Comparison of ENCODE assay signal across 2 cellular contexts in the genomic region with DNA sequence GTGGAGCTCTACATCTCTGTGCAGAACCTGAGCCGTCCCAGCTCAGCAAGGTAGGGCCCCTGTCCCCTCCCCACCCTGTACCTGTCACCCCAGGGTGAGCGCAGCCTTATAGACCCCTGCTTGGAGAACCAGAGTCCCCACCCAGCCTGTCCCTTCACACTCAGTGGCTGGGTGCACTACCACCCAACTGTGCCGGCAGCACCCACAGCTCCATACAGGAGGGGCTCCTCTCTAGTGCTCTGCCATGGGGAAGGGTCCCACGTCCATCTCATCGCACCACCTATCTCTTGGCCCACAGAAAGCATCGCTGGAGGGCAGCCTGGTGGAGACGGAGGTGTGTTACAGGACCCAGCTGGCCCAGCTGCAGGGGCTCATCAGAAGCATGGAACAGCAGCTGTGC. TPM values are rescaled to one million over a fixed set of nuclear protein-coding genes. Genes with fewer than 3 reads are reported as not detected.
"Had no signal": no experiment of that assay in that cellular context is flagged by ENCODE, and none has a peak within 500 bp of the region (broad histone marks: within the 10 kb centered on the region; RNA-seq: fewer than 3 reads in every experiment).

No MANE protein-coding gene starts in this region.

RNA-seq across cellular contexts. Expression of a gene that starts 45.4 kb away (rescaled TPM):
- total RNA-seq: G401, GM12878 had no signal
- polyA plus RNA-seq: GM12878 had no signal

RNA-seq across cellular contexts. Expression of a gene that starts 53.6 kb away (rescaled TPM):
- total RNA-seq: G401 had no signal
